8 cellular contexts compared by ENCODE assay signal in genomic region chr6:26022166-26022510, GRCh38. TPM values are rescaled to one million over a fixed set of nuclear protein-coding genes. Genes with fewer than 3 reads are reported as not detected.
DNase-seq lines count a peak whose midpoint lies in the region; ATAC-seq and TF ChIP-seq lines count a peak whose summit lies in the region.

No MANE protein-coding gene starts in this region.

- H3K27ac Mint-ChIP-seq in Calu3 (ENCODE audit: unreplicated experiment) (peak overlapping the region; percentile 93), nephron progenitor cell (peak overlapping the region; percentile 99)
- H3K27ac Mint-ChIP-seq in activated naive CD4-positive, alpha-beta T cell treated with anti-CD3 and anti-CD28 coated beads for 36 hours = peak overlapping the region; percentile 100

- H3K9me3 Mint-ChIP-seq in Calu3 (ENCODE audit: low read depth, unreplicated experiment) (peaks cover 4% of the 10 kb centered on the region), nephron progenitor cell (peaks cover 14% of the 10 kb centered on the region)
- no peaks in the 10 kb centered on the region for H3K9me3 Mint-ChIP-seq in activated naive CD4-positive, alpha-beta T cell treated with anti-CD3 and anti-CD28 coated beads for 36 hours

- peak; percentile 59 for DNase-seq in Calu3
- peak; percentile 86 for DNase-seq in NCI-H748 treated with DMSO at 0.1 percent for 48 hours (lab: John Stamatoyannopoulos, UW)
- peak; percentile 68 for DNase-seq in activated naive CD4-positive, alpha-beta T cell treated with anti-CD3 and anti-CD28 coated beads for 36 hours
- DNase-seq in foreskin keratinocyte = peak; percentile 44 to 70
- DNase-seq in nephron progenitor cell = no peak

- peak; percentile 6 for ATAC-seq in HG03520 (IDR thresholded peaks at IDR 0.05; ENCODE audit: unreplicated experiment)
- ATAC-seq in foreskin keratinocyte = no peak
- no peak for ATAC-seq in GM21619 (IDR thresholded peaks at IDR 0.05; ENCODE audit: unreplicated experiment)
- ATAC-seq in GM18520 (IDR thresholded peaks at IDR 0.05; ENCODE audit: unreplicated experiment) = no peak

- H3K27me3 Mint-ChIP-seq in Calu3 (ENCODE audit: unreplicated experiment) (peaks cover 7% of the 10 kb centered on the region), nephron progenitor cell (ENCODE audit: low read depth, poor library complexity) (peaks cover 3% of the 10 kb centered on the region)
- H3K27me3 Mint-ChIP-seq in activated naive CD4-positive, alpha-beta T cell treated with anti-CD3 and anti-CD28 coated beads for 36 hours (ENCODE audit: low read depth) = no peaks in the 10 kb centered on the region

- H3K36me3 Mint-ChIP-seq in Calu3 (ENCODE audit: insufficient read depth, unreplicated experiment) (peaks cover 74% of the 10 kb centered on the region), nephron progenitor cell (ENCODE audit: low read depth) (peaks cover 12% of the 10 kb centered on the region)
- peaks cover 3% of the 10 kb centered on the region for H3K36me3 Mint-ChIP-seq in activated naive CD4-positive, alpha-beta T cell treated with anti-CD3 and anti-CD28 coated beads for 36 hours (ENCODE audit: low read depth)

- no peaks in the 10 kb centered on the region for H3K27me3 ChIP-seq in foreskin keratinocyte

- H3K4me1 ChIP-seq in foreskin keratinocyte = peaks cover 13% of the 10 kb centered on the region

- CTCF ChIA-PET in Calu3 (lab: Charles Lee) = interaction anchor here (0.6 to 2.9 kb wide), 4 partner anchors 10 to 106 kb away, joined by 3 to 14 read pairs (median 5); a partner anchor contains a TSS
- CTCF ChIA-PET in activated naive CD4-positive, alpha-beta T cell treated with anti-CD3 and anti-CD28 coated beads for 36 hours (lab: Charles Lee) = interaction anchor here (0.7 to 1.0 kb wide), 4 partner anchors 11 to 234 kb away, joined by 3 to 4 read pairs (median 3); a partner anchor contains a TSS

- no TSS peak for BruUV-seq in Calu3 (replicated peaks; lab: Mats Ljungman, UMichigan)

- TF ChIP-seq CTCF in Calu3 (IDR thresholded peaks at IDR 0.05; ENCODE audit: unreplicated experiment) (no peak), foreskin keratinocyte (conservative IDR thresholded peaks at IDR 0.05) (no peak), nephron progenitor cell (IDR thresholded peaks at IDR 0.05) (no peak)

- peak overlapping the region; percentile 91 for H3K27ac ChIP-seq in foreskin keratinocyte

- intact Hi-C loops in Calu3 (cut with micrococcal nuclease; ENCODE audit: unreplicated experiment) = no loop called here
- intact Hi-C loops in activated naive CD4-positive, alpha-beta T cell treated with anti-CD3 and anti-CD28 coated beads for 36 hours (cut with micrococcal nuclease) = loop anchor here (5.0 to 10.0 kb wide), 5 partner anchors 1087 to 1873 kb away; partner anchors contain the start of genes RIPOR2 and ZNF184

- H3K4me3 Mint-ChIP-seq in Calu3 (ENCODE audit: low read depth, unreplicated experiment) (peak overlapping the region; percentile 87), nephron progenitor cell (peak overlapping the region; percentile 95)
- H3K4me3 Mint-ChIP-seq in activated naive CD4-positive, alpha-beta T cell treated with anti-CD3 and anti-CD28 coated beads for 36 hours = peak overlapping the region; percentile 96

- peaks cover 35% of the 10 kb centered on the region for H3K4me1 Mint-ChIP-seq in Calu3 (ENCODE audit: low read depth, unreplicated experiment)
- H3K4me1 Mint-ChIP-seq in activated naive CD4-positive, alpha-beta T cell treated with anti-CD3 and anti-CD28 coated beads for 36 hours (ENCODE audit: low read depth) = peaks cover 30% of the 10 kb centered on the region
- H3K4me1 Mint-ChIP-seq in nephron progenitor cell = peaks cover 59% of the 10 kb centered on the region

RNA-seq across cellular contexts. Expression of gene TRIM38, which starts 59.5 kb away (rescaled TPM):
- total RNA-seq in Calu3 (2022) = 20.6 and 26.1 TPM in 2 replicates
- 10 to 100 TPM; 19.1 to 19.7 TPM for total RNA-seq in activated naive CD4-positive, alpha-beta T cell treated with anti-CD3 and anti-CD28 coated beads for 36 hours
- total RNA-seq in foreskin keratinocyte = 6.6 and 8.6 TPM in 2 replicates
- 2.9 and 3.0 TPM in 2 replicates for polyA plus RNA-seq in foreskin keratinocyte
